Comparison of ENCODE assay signal across 8 cellular contexts in the genomic region with DNA sequence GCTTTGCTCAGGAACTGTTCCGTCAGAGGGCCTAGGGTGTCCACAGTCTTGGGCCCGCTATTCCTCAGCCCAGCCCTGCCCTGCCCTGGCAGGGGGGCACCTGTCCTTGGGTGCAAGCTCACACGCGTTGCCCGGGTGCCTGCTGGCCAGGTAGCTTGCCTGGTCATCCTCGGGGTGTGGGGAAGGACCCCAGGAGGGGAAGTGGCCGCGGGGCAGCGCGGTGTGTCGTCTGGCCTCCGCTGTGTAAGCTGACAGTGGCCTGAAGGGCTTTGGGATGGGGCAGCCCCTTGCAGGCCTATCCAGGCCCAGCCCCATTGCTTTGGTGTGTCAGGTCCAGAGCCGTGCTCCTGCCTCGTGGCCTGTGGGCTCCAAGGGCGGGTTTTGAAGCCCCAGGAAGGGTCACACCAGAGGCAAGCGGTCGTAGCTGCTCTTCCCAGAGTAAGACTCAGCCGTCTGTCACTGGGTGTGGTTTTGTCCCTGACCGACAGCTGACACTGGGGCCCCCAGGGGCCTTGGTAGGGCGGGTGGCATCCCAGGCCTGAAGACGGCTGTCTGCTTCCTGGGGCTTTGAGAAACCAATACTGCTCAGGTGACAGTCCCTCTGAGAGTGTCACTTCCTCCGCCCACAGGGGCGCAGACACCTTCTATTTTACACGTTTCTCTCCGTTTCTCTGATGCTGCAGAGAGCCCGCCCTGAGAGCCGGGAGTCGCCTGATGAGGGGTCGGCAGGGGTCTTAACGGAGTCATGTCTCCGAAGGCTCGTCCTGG.
DNase-seq lines count a peak whose midpoint lies in the region; ATAC-seq and TF ChIP-seq lines count a peak whose summit lies in the region.

No MANE protein-coding gene starts in this region.

- H3K9me3 Mint-ChIP-seq in endothelial cell (ENCODE audit: unreplicated experiment): no peaks in the 10 kb centered on the region

- H3K27me3 ChIP-seq in brain microvascular endothelial cell (replicated peaks) (no peaks in the 10 kb centered on the region), rectal smooth muscle tissue (ENCODE audit: control insufficient read depth, insufficient read depth, low read length) (no peaks in the 10 kb centered on the region), vagina (no peaks in the 10 kb centered on the region)

- ATAC-seq in GM18858 (IDR thresholded peaks at IDR 0.05; ENCODE audit: unreplicated experiment): peak; percentile 58
- ATAC-seq in HG02943 (IDR thresholded peaks at IDR 0.05; ENCODE audit: low read depth, unreplicated experiment): peak; percentile 64

- in situ Hi-C loops in brain microvascular endothelial cell (cut with HindIII; ENCODE audit: low pct_ligation_motif_present, low sequenced_read_pairs): loop anchor here (25.0 kb wide), 1 partner anchor 88 kb away; no protein-coding TSS in a partner anchor

- DNase-seq in T-helper 22 cell (ENCODE audit: low read depth): peak; percentile 70
- no peak for DNase-seq in brain microvascular endothelial cell
- no peak for DNase-seq in vagina (ENCODE audit: extremely low spot score in 2 of 2)
- DNase-seq in T1000 (lab: John Stamatoyannopoulos, UW): no peak
- DNase-seq in endothelial cell (ENCODE audit: low spot score): no peak

- no peak for TF ChIP-seq POLR2A in vagina (IDR thresholded peaks at IDR 0.05)

- TF ChIP-seq CTCF in brain microvascular endothelial cell (IDR thresholded peaks at IDR 0.05; ENCODE audit: low read depth, low read length, missing control alignments): no peak
- TF ChIP-seq CTCF in vagina (IDR thresholded peaks at IDR 0.05): no peak
- no peak for TF ChIP-seq CTCF in endothelial cell (IDR thresholded peaks at IDR 0.05; ENCODE audit: unreplicated experiment)

- no peak overlapping the region for H3K4me3 Mint-ChIP-seq in endothelial cell (ENCODE audit: unreplicated experiment)

- peak overlapping the region; percentile 65 for H3K27ac ChIP-seq in brain microvascular endothelial cell
- H3K27ac ChIP-seq in rectal smooth muscle tissue (ENCODE audit: low read depth, low read length): peak overlapping the region; percentile 52
- peak overlapping the region; percentile 73 for H3K27ac ChIP-seq in vagina

- peaks cover 7% of the 10 kb centered on the region for H3K27me3 Mint-ChIP-seq in endothelial cell (ENCODE audit: unreplicated experiment)

- H3K36me3 ChIP-seq in brain microvascular endothelial cell (replicated peaks) (peaks cover 19% of the 10 kb centered on the region), rectal smooth muscle tissue (ENCODE audit: control insufficient read depth, insufficient read depth, low read length) (peaks cover 11% of the 10 kb centered on the region), vagina (peaks cover 0 to 22% of the 10 kb centered on the region in 2 donors)

- H3K36me3 Mint-ChIP-seq in endothelial cell (ENCODE audit: low read depth, unreplicated experiment): peaks cover 6% of the 10 kb centered on the region

- H3K9ac ChIP-seq in rectal smooth muscle tissue (ENCODE audit: low read length): peak overlapping the region; percentile 17

- H3K4me3 ChIP-seq in brain microvascular endothelial cell (ENCODE audit: low read depth, low read length) (no peak overlapping the region), rectal smooth muscle tissue (ENCODE audit: low read length) (peak overlapping the region; percentile 44), vagina (peak overlapping the region; percentile 23 to 44)

- peaks cover 28% of the 10 kb centered on the region for H3K4me1 ChIP-seq in rectal smooth muscle tissue (ENCODE audit: control insufficient read depth, insufficient read depth, low read length)
- peaks cover 60% of the 10 kb centered on the region for H3K4me1 ChIP-seq in vagina

- no peaks in the 10 kb centered on the region for H3K9me3 ChIP-seq in vagina

- peaks cover 8% of the 10 kb centered on the region for H3K4me1 Mint-ChIP-seq in endothelial cell (ENCODE audit: unreplicated experiment)

- intact Hi-C loops in vagina (cut with DNase I): no loop called here

- no peak overlapping the region for H3K27ac Mint-ChIP-seq in endothelial cell (ENCODE audit: unreplicated experiment)
